Comparison of ENCODE assay signal across 11 cellular contexts in genomic region chr6:130945401-130945919, GRCh38.
DNase-seq lines count a peak whose midpoint lies in the region; ATAC-seq and TF ChIP-seq lines count a peak whose summit lies in the region.
"Had no signal": no experiment of that assay in that cellular context is flagged by ENCODE, and none has a peak within 500 bp of the region (broad histone marks: within the 10 kb centered on the region; RNA-seq: fewer than 3 reads in every experiment).

No MANE protein-coding gene starts in this region.

- H3K4me3 ChIP-seq in choroid plexus epithelial cell (ENCODE audit: low read depth, low read length) (no peak overlapping the region), osteoblast (ENCODE audit: insufficient read depth, low read length) (peak overlapping the region; percentile 4), MG63 (no peak overlapping the region), BE2C (ENCODE audit: low read depth, low read length) (no peak overlapping the region)

- TF ChIP-seq EP300 in Ishikawa (IDR thresholded peaks at IDR 0.05; ENCODE audit: borderline replicate concordance), result no peak

- DNase-seq in choroid plexus epithelial cell (ENCODE audit: low read depth) (peak; percentile 64), osteoblast (ENCODE audit: insufficient read length, low spot score, missing footprints) (no peak), MG63 (no peak), BE2C (no peak), cerebellum (ENCODE audit: low spot score) (no peak), DMS114 treated with DMSO at 0.1 percent for 48 hours (lab: John Stamatoyannopoulos, UW; ENCODE audit: unreplicated experiment) (no peak)
- DNase-seq: CD4-positive, alpha-beta memory T cell had no signal

- no peaks in the 10 kb centered on the region for H3K27me3 ChIP-seq in osteoblast (ENCODE audit: insufficient read depth, low read length)
- no peaks in the 10 kb centered on the region for H3K27me3 ChIP-seq in MG63
- H3K27me3 ChIP-seq in BE2C, result no peaks in the 10 kb centered on the region

- H3K79me2 ChIP-seq in osteoblast (ENCODE audit: insufficient read depth, low read length), result peaks cover 26% of the 10 kb centered on the region
- H3K79me2 ChIP-seq: parathyroid adenoma had no signal

- peaks cover 26% of the 10 kb centered on the region for H3K4me1 ChIP-seq in osteoblast (ENCODE audit: insufficient read depth, low read length)
- H3K4me1 ChIP-seq in BE2C, result no peaks in the 10 kb centered on the region
- H3K4me1 ChIP-seq: parathyroid adenoma had no signal

- H2AFZ ChIP-seq in osteoblast (ENCODE audit: low read length), result no peak overlapping the region
- H2AFZ ChIP-seq: parathyroid adenoma had no signal

- H3K27ac ChIP-seq in osteoblast (ENCODE audit: low read depth, low read length), result peak overlapping the region; percentile 65
- H3K27ac ChIP-seq: HL-60, parathyroid adenoma had no signal

- ATAC-seq in GM18868 (IDR thresholded peaks at IDR 0.05; ENCODE audit: unreplicated experiment), result peak; percentile 82

- TF ChIP-seq CTCF in choroid plexus epithelial cell (conservative IDR thresholded peaks at IDR 0.05; ENCODE audit: low read depth, low read length) (no peak), osteoblast (IDR thresholded peaks at IDR 0.05; ENCODE audit: extremely low read depth, low read depth, low read length) (no peak), BE2C (IDR thresholded peaks at IDR 0.05; ENCODE audit: low read depth, low read length) (no peak)

- peak overlapping the region; percentile 52 for H3K4me2 ChIP-seq in osteoblast (ENCODE audit: insufficient read depth, low read length)

- no peaks in the 10 kb centered on the region for H3K36me3 ChIP-seq in osteoblast (ENCODE audit: insufficient read depth, low read length)
- peaks cover 5% of the 10 kb centered on the region; the same call in 1 of the 2 replicates for H3K36me3 ChIP-seq in MG63
- no peaks in the 10 kb centered on the region for H3K36me3 ChIP-seq in BE2C

- no peaks in the 10 kb centered on the region for H4K20me1 ChIP-seq in osteoblast (ENCODE audit: insufficient read depth, low read length)

- no peak for TF ChIP-seq RAD21 in Ishikawa (IDR thresholded peaks at IDR 0.05; ENCODE audit: low read depth)

- no peaks in the 10 kb centered on the region for H3K9me3 ChIP-seq in osteoblast (ENCODE audit: low read depth, low read length)
- no peaks in the 10 kb centered on the region for H3K9me3 ChIP-seq in MG63
- no peaks in the 10 kb centered on the region for H3K9me3 ChIP-seq in BE2C

TF ChIP-seq in Ishikawa, 13 proteins besides CTCF, POLR2A, EP300 and RAD21:
- no peak for TF ChIP-seq USF1 (IDR thresholded peaks at IDR 0.05)
- TF ChIP-seq MAX (IDR thresholded peaks at IDR 0.05), result no peak
- TF ChIP-seq TEAD4 (IDR thresholded peaks at IDR 0.05), result peak; percentile 30; the same call in 1 of the 2 replicates
